In the genomic region with DNA sequence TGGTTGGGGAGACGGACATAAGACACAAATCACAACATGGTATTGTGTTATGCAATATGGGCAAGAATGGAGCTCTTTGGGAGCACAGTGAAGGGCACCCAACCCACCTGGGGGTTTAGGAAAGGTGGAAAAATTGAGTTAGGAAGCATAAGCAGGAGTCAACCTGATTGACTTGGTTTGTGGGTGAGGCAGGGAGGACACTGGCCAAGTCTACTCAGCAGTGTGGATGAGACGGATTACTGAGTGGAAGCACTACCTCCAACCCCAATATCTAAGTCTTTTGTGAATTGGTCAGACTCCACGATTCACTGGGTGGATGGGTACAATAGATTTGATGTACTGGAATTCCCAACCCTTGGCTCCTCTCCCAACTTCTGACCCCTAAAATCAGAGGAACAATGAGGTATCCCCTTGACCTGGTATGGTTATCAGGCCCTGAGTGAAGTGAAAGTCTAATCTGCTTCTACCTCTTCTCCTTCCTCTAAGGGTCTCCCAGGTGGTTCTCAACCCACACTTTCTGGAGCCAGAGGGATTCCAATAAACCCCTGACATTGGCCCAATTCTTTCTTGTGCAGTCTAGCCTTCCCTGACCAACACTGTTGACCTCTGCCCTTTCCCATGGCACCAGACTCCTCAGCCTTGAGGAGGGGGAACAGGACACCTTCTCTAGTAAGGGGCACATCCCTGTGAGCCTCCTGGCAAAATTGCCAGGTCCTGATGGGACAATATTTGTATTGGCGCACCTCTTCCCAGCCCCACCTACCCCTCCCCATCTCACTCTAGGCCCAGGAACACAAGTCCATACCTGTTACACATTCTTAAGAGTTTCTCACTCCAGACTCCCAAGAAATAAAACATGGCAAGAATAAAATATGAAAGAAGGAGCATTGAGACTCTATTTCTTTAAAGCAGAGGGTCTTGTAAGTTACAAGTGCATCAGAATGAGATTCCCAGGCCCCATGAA, we compare ENCODE assay signal across 1 cellular context.
TF ChIP-seq lines count a peak whose summit lies in the region.

No MANE protein-coding gene starts in this region.

TF ChIP-seq in SK-N-SH, 30 proteins besides CTCF, POLR2A, EP300 and RAD21 (continued from another document):
- TF ChIP-seq, protein P1, sequence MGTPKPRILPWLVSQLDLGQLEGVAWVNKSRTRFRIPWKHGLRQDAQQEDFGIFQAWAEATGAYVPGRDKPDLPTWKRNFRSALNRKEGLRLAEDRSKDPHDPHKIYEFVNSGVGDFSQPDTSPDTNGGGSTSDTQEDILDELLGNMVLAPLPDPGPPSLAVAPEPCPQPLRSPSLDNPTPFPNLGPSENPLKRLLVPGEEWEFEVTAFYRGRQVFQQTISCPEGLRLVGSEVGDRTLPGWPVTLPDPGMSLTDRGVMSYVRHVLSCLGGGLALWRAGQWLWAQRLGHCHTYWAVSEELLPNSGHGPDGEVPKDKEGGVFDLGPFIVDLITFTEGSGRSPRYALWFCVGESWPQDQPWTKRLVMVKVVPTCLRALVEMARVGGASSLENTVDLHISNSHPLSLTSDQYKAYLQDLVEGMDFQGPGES (IDR thresholded peaks at IDR 0.05; ENCODE audit: low read depth, low read length) = no peak
